Comparison of ENCODE assay signal across 36 cellular contexts in the genomic region with DNA sequence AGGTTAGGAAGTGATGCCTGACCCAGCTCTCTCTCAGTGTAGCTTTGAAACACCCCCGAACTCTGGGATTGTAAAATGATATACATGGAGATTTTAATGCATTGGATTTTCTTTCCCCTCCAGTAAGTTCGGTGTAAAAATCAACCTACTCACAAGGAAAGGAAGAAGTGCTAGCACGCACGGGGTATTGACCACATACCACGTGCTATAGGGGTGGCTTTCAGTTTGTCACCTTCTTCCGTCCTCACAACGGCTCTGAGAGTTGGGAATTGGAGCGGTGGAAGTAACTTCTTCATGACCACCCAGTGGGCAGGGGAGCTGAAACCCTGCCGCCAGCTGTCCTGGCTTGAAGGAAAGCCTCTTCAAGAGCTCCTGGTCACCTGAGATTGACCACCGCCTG.
"Had no signal": no experiment of that assay in that cellular context is flagged by ENCODE, and none has a peak within 500 bp of the region (broad histone marks: within the 10 kb centered on the region; RNA-seq: fewer than 3 reads in every experiment).

No MANE protein-coding gene starts in this region.

- H3K9ac ChIP-seq: KMS-11 had no signal

- H3K27ac ChIP-seq: brain microvascular endothelial cell, KMS-11, VCaP had no signal

- H3K9me3 Mint-ChIP-seq: activated B cell treated with CpG ODN at 0.5 μM for 24 hours; activated CD4-positive, alpha-beta memory T cell treated with anti-CD3 and anti-CD28 coated beads for 36 hours; activated naive CD4-positive, alpha-beta T cell treated with anti-CD3 and anti-CD28 coated beads, Interleukin-2, amount 10 ng/mL, durations not matched to agents 7 days and 5 days; activated naive CD8-positive, alpha-beta T cell treated with anti-CD3 and anti-CD28 coated beads, Interleukin-2, amount 50 U/mL, for 24 hours; activated T-cell treated with anti-CD3 and anti-CD28 coated beads, Interleukin-2, amount 50 U/mL, for 4 hours; activated T-helper 1 cell treated with anti-CD3 and anti-CD28 coated beads, Interleukin-12 subunit alpha, Interleukin-12 subunit beta, Interleukin-2, Interleukin-4 antibody, amounts not matched to agents 30 ng/mL and 10 ng/mL and 1 ng/mL, durations not matched to agents 14 hours and 24 hours and 36 hours; central memory CD8-positive, alpha-beta T cell had no signal

- H3K27me3 Mint-ChIP-seq: activated CD4-positive, alpha-beta memory T cell treated with anti-CD3 and anti-CD28 coated beads for 36 hours; activated naive CD8-positive, alpha-beta T cell; central memory CD8-positive, alpha-beta T cell had no signal

- H3K27ac Mint-ChIP-seq: activated B cell treated with CpG ODN at 0.5 μM for 24 hours; activated CD4-positive, alpha-beta memory T cell treated with anti-CD3 and anti-CD28 coated beads for 36 hours; activated naive CD4-positive, alpha-beta T cell treated with anti-CD3 and anti-CD28 coated beads, Interleukin-2, amount 10 ng/mL, durations not matched to agents 7 days and 5 days; activated naive CD8-positive, alpha-beta T cell; activated naive CD8-positive, alpha-beta T cell treated with anti-CD3 and anti-CD28 coated beads, Interleukin-2, amount 50 U/mL, for 24 hours; activated T-helper 1 cell treated with anti-CD3 and anti-CD28 coated beads, Interleukin-12 subunit alpha, Interleukin-12 subunit beta, Interleukin-2, Interleukin-4 antibody, amounts not matched to agents 30 ng/mL and 10 ng/mL and 1 ng/mL, durations not matched to agents 14 hours and 24 hours and 36 hours had no signal

- H3K9me3 ChIP-seq: Peyer's patch had no signal

- H3K4me1 ChIP-seq: Peyer's patch had no signal

- H3K4me1 Mint-ChIP-seq: activated B cell treated with CpG ODN at 0.5 μM for 24 hours; activated naive CD4-positive, alpha-beta T cell treated with anti-CD3 and anti-CD28 coated beads, Interleukin-2, amount 10 ng/mL, durations not matched to agents 7 days and 5 days; activated naive CD8-positive, alpha-beta T cell treated with anti-CD3 and anti-CD28 coated beads, Interleukin-2, amount 50 U/mL, for 24 hours had no signal

- ATAC-seq: activated naive CD8-positive, alpha-beta T cell treated with anti-CD3 and anti-CD28 coated beads, Interleukin-2, amount 50 U/mL, for 24 hours; activated T-cell treated with anti-CD3 and anti-CD28 coated beads, Interleukin-2, amount 50 U/mL, for 4 hours; PC-3; Right ventricle myocardium inferior had no signal

- H3K4me3 Mint-ChIP-seq: activated B cell treated with CpG ODN at 0.5 μM for 24 hours; activated CD4-positive, alpha-beta memory T cell treated with anti-CD3 and anti-CD28 coated beads for 36 hours; activated naive CD4-positive, alpha-beta T cell treated with anti-CD3 and anti-CD28 coated beads, Interleukin-2, amount 10 ng/mL, durations not matched to agents 7 days and 5 days; activated naive CD8-positive, alpha-beta T cell; activated naive CD8-positive, alpha-beta T cell treated with anti-CD3 and anti-CD28 coated beads, Interleukin-2, amount 50 U/mL, for 24 hours; activated T-cell treated with anti-CD3 and anti-CD28 coated beads, Interleukin-2, amount 50 U/mL, for 4 hours; activated T-helper 1 cell treated with anti-CD3 and anti-CD28 coated beads, Interleukin-12 subunit alpha, Interleukin-12 subunit beta, Interleukin-2, Interleukin-4 antibody, amounts not matched to agents 30 ng/mL and 10 ng/mL and 1 ng/mL, durations not matched to agents 14 hours and 24 hours and 36 hours; central memory CD8-positive, alpha-beta T cell had no signal

- H3K36me3 ChIP-seq: brain microvascular endothelial cell, Peyer's patch had no signal

- H3K4me3 ChIP-seq: Peyer's patch had no signal

- H3K27me3 ChIP-seq: brain microvascular endothelial cell, Peyer's patch had no signal

- H3K36me3 Mint-ChIP-seq: activated CD4-positive, alpha-beta memory T cell treated with anti-CD3 and anti-CD28 coated beads for 36 hours; activated naive CD4-positive, alpha-beta T cell treated with anti-CD3 and anti-CD28 coated beads, Interleukin-2, amount 10 ng/mL, durations not matched to agents 7 days and 5 days; activated naive CD8-positive, alpha-beta T cell had no signal

- DNase-seq: activated B cell treated with CpG ODN at 0.5 μM for 24 hours; activated CD4-positive, alpha-beta memory T cell treated with anti-CD3 and anti-CD28 coated beads for 36 hours; activated CD4-positive, alpha-beta T cell treated with anti-CD3 and anti-CD28 coated beads for 4 hours; activated CD4-positive, alpha-beta T cell treated with anti-CD3 and anti-CD28 coated beads, Interleukin-2, amount 50 U/mL, for 1 hour; activated CD4-positive, CD25-positive, alpha-beta regulatory T cell treated with anti-CD3 and anti-CD28 coated beads, Interleukin-2, amount 50 U/mL, for 72 hours; activated CD8-positive, alpha-beta memory T cell treated with anti-CD3 and anti-CD28 coated beads, Interleukin-2, amount 50 U/mL, for 4 hours; activated effector memory CD4-positive, alpha-beta T cell treated with Interleukin-2 at 50 U/mL for 16 hours; activated naive CD4-positive, alpha-beta T cell treated with anti-CD3 and anti-CD28 coated beads, Interleukin-2, amount 10 ng/mL, durations not matched to agents 7 days and 5 days; activated naive CD8-positive, alpha-beta T cell treated with anti-CD3 and anti-CD28 coated beads, Interleukin-2, amount 50 U/mL, for 24 hours; activated T-cell treated with anti-CD3 and anti-CD28 coated beads for 4 hours; activated T-cell treated with anti-CD3 and anti-CD28 coated beads, Interleukin-2, amount 50 U/mL, for 4 hours; amniotic stem cell; aorta; brain microvascular endothelial cell; NCI-H1048; NCI-H1436 treated with DMSO at 0.1 percent for 48 hours; NCI-H1694 treated with DMSO at 0.1 percent for 48 hours; NCI-H2029; NCI-H510A; NCI-H526; NCI-H748 treated with DMSO at 0.1 percent for 48 hours; NK-92 treated with Interleukin-12 subunit alpha and Interleukin-12 subunit beta, amount 100 ng/mL, for 24 hours; Peyer's patch; RPMI8226; SIG-M5; SW 1271; T-helper 1 cell; T-helper 2 cell; T-helper 9 cell had no signal
